ENCODE assay signal across 18 cellular contexts in genomic region chr1:115117303-115117702, GRCh38. TPM values are rescaled to one million over a fixed set of nuclear protein-coding genes. Genes with fewer than 3 reads are reported as not detected.
DNase-seq lines count a peak whose midpoint lies in the region; ATAC-seq and TF ChIP-seq lines count a peak whose summit lies in the region.
"Had no signal": no experiment of that assay in that cellular context is flagged by ENCODE, and none has a peak within 500 bp of the region (broad histone marks: within the 10 kb centered on the region; RNA-seq: fewer than 3 reads in every experiment).

No MANE protein-coding gene starts in this region.

- H3K4me3 ChIP-seq in PC-9 = peak overlapping the region; percentile 4
- no peak overlapping the region for H3K4me3 ChIP-seq in upper lobe of right lung
- H3K4me3 ChIP-seq: K562, SJCRH30 had no signal

- POLR2A ChIA-PET in PC-9 (lab: Charles Lee; ENCODE audit: unreplicated experiment) = interaction anchor here (0.7 kb wide), 1 partner anchor 28 kb away, joined by 9 read pairs; no protein-coding TSS in a partner anchor

- DNase-seq in DMS53 (lab: John Stamatoyannopoulos, UW) (peak; percentile 8), DMS53 treated with DMSO at 0.1 percent for 48 hours (lab: John Stamatoyannopoulos, UW; ENCODE audit: unreplicated experiment) (no peak), PC-9 (peak; percentile 37 to 85), left kidney (ENCODE audit: low read depth, low spot score) (peak; percentile 61), upper lobe of right lung (no peak), HPDE6-E6E7 (ENCODE audit: extremely low spot score) (no peak)
- DNase-seq: COR-L47, DMS153, EL, NCI-H1105 treated with DMSO at 0.1 percent for 48 hours, NCI-H1694 treated with DMSO at 0.1 percent for 48 hours, NCI-H774, RPMI8226, SJCRH30 had no signal

- peaks cover 63% of the 10 kb centered on the region for H3K4me1 ChIP-seq in PC-9 (replicated peaks; ENCODE audit: insufficient read depth)
- no peaks in the 10 kb centered on the region for H3K4me1 ChIP-seq in upper lobe of right lung

- CTCF ChIA-PET in PC-9 (lab: Charles Lee) = interaction anchor here (0.9 kb wide), 1 partner anchor 19 kb away, joined by 3 read pairs; no protein-coding TSS in a partner anchor

- H3K4me2 ChIP-seq in PC-9 = peak overlapping the region; percentile 48

- H3K27ac ChIP-seq in PC-9 (peak overlapping the region; percentile 70), upper lobe of right lung (no peak overlapping the region)
- H3K27ac ChIP-seq: 22Rv1, SJCRH30 had no signal

- peak; percentile 67 for ATAC-seq in upper lobe of right lung
- ATAC-seq in GM19324 (IDR thresholded peaks at IDR 0.05; ENCODE audit: low FRiP score, unreplicated experiment) = no peak
- no peak for ATAC-seq in GM21529 (IDR thresholded peaks at IDR 0.05; ENCODE audit: unreplicated experiment)
- ATAC-seq: K562 had no signal

- peaks cover 31% of the 10 kb centered on the region for H3F3A ChIP-seq in PC-9 (ENCODE audit: insufficient read depth, low read depth)

- intact Hi-C loops in PC-9 (cut with micrococcal nuclease; ENCODE audit: unreplicated experiment) (no loop called here), upper lobe of right lung (cut with DNase I) (no loop called here)

- no peaks in the 10 kb centered on the region for H3K79me2 ChIP-seq in PC-9 (ENCODE audit: low read depth)

- no peaks in the 10 kb centered on the region for H3K36me3 ChIP-seq in PC-9 (ENCODE audit: low read depth)
- no peaks in the 10 kb centered on the region for H3K36me3 ChIP-seq in upper lobe of right lung
- H3K36me3 ChIP-seq: SJCRH30 had no signal

- H3K9me3 ChIP-seq in PC-9 (ENCODE audit: insufficient read depth, low read depth) (peaks cover 37% of the 10 kb centered on the region), upper lobe of right lung (peaks cover 3% of the 10 kb centered on the region)
- H3K9me3 ChIP-seq: SJCRH30 had no signal

- no peak; the same call in 1 of the 2 replicates for TF ChIP-seq CTCF in PC-9 (conservative IDR thresholded peaks at IDR 0.05)
- TF ChIP-seq CTCF in upper lobe of right lung (IDR thresholded peaks at IDR 0.05) = no peak

- H4K20me1 ChIP-seq in PC-9 (ENCODE audit: insufficient read depth) = no peaks in the 10 kb centered on the region

- BruUV-seq in PC-9 (replicated peaks; lab: Mats Ljungman, UMichigan) = no TSS peak

- no peaks in the 10 kb centered on the region for H3K27me3 ChIP-seq in PC-9 (ENCODE audit: insufficient read depth, low read depth)
- H3K27me3 ChIP-seq in upper lobe of right lung = no peaks in the 10 kb centered on the region
- H3K27me3 ChIP-seq: SJCRH30 had no signal

- no peaks in the 10 kb centered on the region for H3K9me2 ChIP-seq in PC-9 (ENCODE audit: insufficient read depth)

- H2AFZ ChIP-seq in PC-9 = no peak overlapping the region

RNA-seq across cellular contexts. Expression of gene TSPAN2, which starts 28.0 kb away (rescaled TPM):
- total RNA-seq in PC-9 (2021) (26.5 and 36.1 TPM in 2 replicates), upper lobe of right lung (6.1 TPM)
- total RNA-seq: K562 had no signal

Comparison
In these comparisons a context has a peak if more than half of its experiments do, and no peak if none do; other contexts are left out.
1. DNase-seq: peak in DMS53 (single experiment), PC-9 (2 of 2) and left kidney (single experiment); none in DMS53 treated with DMSO at 0.1 percent for 48 hours (single experiment), upper lobe of right lung (single experiment) and HPDE6-E6E7 (single experiment).